Comparison of ENCODE assay signal across 21 cellular contexts in the genomic region with DNA sequence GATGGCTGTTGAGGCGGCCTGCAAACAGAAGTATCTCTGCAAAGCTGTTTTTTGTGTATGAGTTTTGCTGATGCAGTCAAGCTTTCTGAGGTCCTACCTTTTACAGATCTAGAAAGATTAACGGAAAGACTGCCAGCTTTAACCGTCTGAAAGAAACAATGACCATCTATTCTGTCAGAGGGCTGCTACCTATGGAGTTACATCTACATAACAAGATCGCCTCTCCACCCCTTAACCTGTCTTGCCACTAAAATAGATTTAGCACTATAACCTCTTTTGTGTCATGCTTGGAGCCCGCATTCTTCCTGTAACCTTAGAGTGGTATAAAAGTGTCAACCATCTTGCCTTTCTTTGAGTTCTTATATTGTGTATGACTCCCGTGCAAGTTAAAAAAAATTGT.
"Had no signal": no experiment of that assay in that cellular context is flagged by ENCODE, and none has a peak within 500 bp of the region (broad histone marks: within the 10 kb centered on the region; RNA-seq: fewer than 3 reads in every experiment).

No MANE protein-coding gene starts in this region.

- H3K36me3 Mint-ChIP-seq: activated naive CD8-positive, alpha-beta T cell; memory B cell had no signal

- H3K27me3 ChIP-seq: adrenal gland, breast epithelium, colonic mucosa, gastroesophageal sphincter, upper lobe of right lung had no signal

- H3K9me3 ChIP-seq: adrenal gland, breast epithelium, colonic mucosa, upper lobe of right lung had no signal

- H3K36me3 ChIP-seq: adrenal gland, breast epithelium, colonic mucosa, gastroesophageal sphincter, upper lobe of right lung had no signal

- H3K4me3 Mint-ChIP-seq: activated B cell treated with CpG ODN at 0.5 μM for 24 hours; activated CD4-positive, alpha-beta T cell treated with anti-CD3 and anti-CD28 coated beads for 36 hours; activated naive CD8-positive, alpha-beta T cell; activated T-cell treated with anti-CD3 and anti-CD28 coated beads, Interleukin-2, amount 50 U/mL, for 24 hours; activated T-helper 17 cell treated with anti-CD3 and anti-CD28 coated beads, Interleukin-2, amount 50 U/mL, for 72 hours; memory B cell had no signal

- H3K4me1 Mint-ChIP-seq: activated B cell treated with CpG ODN at 0.5 μM for 24 hours; activated CD4-positive, alpha-beta T cell treated with anti-CD3 and anti-CD28 coated beads for 36 hours; activated T-helper 17 cell treated with anti-CD3 and anti-CD28 coated beads, Interleukin-2, amount 50 U/mL, for 72 hours; memory B cell had no signal

- H3K4me3 ChIP-seq: adrenal gland, breast epithelium, colonic mucosa, gastroesophageal sphincter, upper lobe of right lung had no signal

- H3K27ac Mint-ChIP-seq: activated B cell treated with CpG ODN at 0.5 μM for 24 hours; activated CD4-positive, alpha-beta T cell treated with anti-CD3 and anti-CD28 coated beads for 36 hours; activated naive CD8-positive, alpha-beta T cell; activated T-cell treated with anti-CD3 and anti-CD28 coated beads, Interleukin-2, amount 50 U/mL, for 24 hours; activated T-helper 17 cell treated with anti-CD3 and anti-CD28 coated beads, Interleukin-2, amount 50 U/mL, for 72 hours; memory B cell; progenitor cell of endocrine pancreas had no signal

- DNase-seq: activated B cell treated with CpG ODN at 0.5 μM for 24 hours; activated CD4-positive, alpha-beta T cell treated with anti-CD3 and anti-CD28 coated beads for 36 hours; activated CD4-positive, alpha-beta T cell treated with anti-CD3 and anti-CD28 coated beads, Interleukin-2, amount 50 U/mL, for 4 hours; activated CD8-positive, alpha-beta memory T cell treated with anti-CD3 and anti-CD28 coated beads for 24 hours; activated CD8-positive, alpha-beta memory T cell treated with anti-CD3 and anti-CD28 coated beads, Interleukin-2, amount 50 U/mL, for 4 hours; activated T-cell treated with anti-CD3 and anti-CD28 coated beads, Interleukin-2, amount 50 U/mL, for 24 hours; adrenal gland; colonic mucosa; head of caudate nucleus; hypothalamus; stimulated activated CD4-positive, alpha-beta T cell treated with anti-CD3 and anti-CD28 coated beads, Interleukin-4, amount 100 ng/mL, for 1 hour; stimulated activated naive CD4-positive, alpha-beta T cell treated with Interleukin-2 at 50 U/mL for 16 hours; T-helper 9 cell; upper lobe of right lung had no signal

- H3K27ac ChIP-seq: adrenal gland, breast epithelium, colonic mucosa, epithelial cell of prostate, gastroesophageal sphincter, upper lobe of right lung had no signal

- H3K27me3 Mint-ChIP-seq: activated B cell treated with CpG ODN at 0.5 μM for 24 hours; activated CD4-positive, alpha-beta T cell treated with anti-CD3 and anti-CD28 coated beads for 36 hours; activated naive CD8-positive, alpha-beta T cell; activated T-cell treated with anti-CD3 and anti-CD28 coated beads, Interleukin-2, amount 50 U/mL, for 24 hours; activated T-helper 17 cell treated with anti-CD3 and anti-CD28 coated beads, Interleukin-2, amount 50 U/mL, for 72 hours; memory B cell; progenitor cell of endocrine pancreas had no signal

- ATAC-seq: activated CD4-positive, alpha-beta T cell treated with anti-CD3 and anti-CD28 coated beads for 36 hours; activated T-helper 17 cell treated with anti-CD3 and anti-CD28 coated beads, Interleukin-2, amount 50 U/mL, for 72 hours; gastroesophageal sphincter; upper lobe of right lung had no signal

- H3K4me1 ChIP-seq: adrenal gland, breast epithelium, colonic mucosa, gastroesophageal sphincter, upper lobe of right lung had no signal
